19 cellular contexts compared by ENCODE assay signal in genomic region chr7:158477866-158478265, GRCh38.
DNase-seq lines count a peak whose midpoint lies in the region; FAIRE-seq and TF ChIP-seq lines count a peak whose summit lies in the region.
"Had no signal": no experiment of that assay in that cellular context is flagged by ENCODE, and none has a peak within 500 bp of the region (broad histone marks: within the 10 kb centered on the region; RNA-seq: fewer than 3 reads in every experiment).

No MANE protein-coding gene starts in this region.

- no peak for DNase-seq in activated CD4-positive, alpha-beta T cell treated with anti-CD3 and anti-CD28 coated beads, Interleukin-2, amount 10 ng/mL, durations not matched to agents 7 days and 5 days
- DNase-seq in activated CD4-positive, alpha-beta T cell treated with anti-CD3 and anti-CD28 coated beads for 4 hours: no peak
- DNase-seq in caudate nucleus (lab: John Stamatoyannopoulos, UW): no peak
- DNase-seq in kidney: peak; percentile 62
- DNase-seq in posterior vena cava (ENCODE audit: low spot score): peak; percentile 63
- DNase-seq in CD8-positive, alpha-beta memory T cell: no peak
- DNase-seq in NCI-H2029 (lab: John Stamatoyannopoulos, UW): no peak
- DNase-seq: AML-193; Calu3; CD4-positive, alpha-beta memory T cell; DMS79 treated with DMSO at 0.1 percent for 48 hours; GOT3 had no signal

- intact Hi-C loops in kidney (cut with DNase I) (no loop called here), posterior vena cava (cut with DNase I) (loop anchor here in 1 of 2 donors (5.0 kb wide), 1 partner anchor 749 kb away; no protein-coding TSS in a partner anchor)

- no peak overlapping the region for H3K9ac ChIP-seq in kidney (ENCODE audit: low read length in 2 of 2)

- no peaks in the 10 kb centered on the region for H3K4me1 ChIP-seq in kidney (ENCODE audit: control insufficient read depth in 1 of 2, insufficient read depth in 1 of 2, low read depth in 1 of 2, low read length in 2 of 2)
- H3K4me1 ChIP-seq in CD8-positive, alpha-beta memory T cell (ENCODE audit: insufficient read depth, low read length): no peaks in the 10 kb centered on the region
- H3K4me1 ChIP-seq: A549, HAP-1 had no signal

- H3K36me3 ChIP-seq in kidney (ENCODE audit: control insufficient read depth in 1 of 2, insufficient read depth in 2 of 2, low read length in 2 of 2): no peaks in the 10 kb centered on the region
- H3K36me3 ChIP-seq in CD8-positive, alpha-beta memory T cell (ENCODE audit: insufficient read depth, low read length): no peaks in the 10 kb centered on the region
- H3K36me3 ChIP-seq: HAP-1 had no signal

- no peak overlapping the region for H3K4me3 Mint-ChIP-seq in activated CD4-positive, alpha-beta T cell treated with anti-CD3 and anti-CD28 coated beads, Interleukin-2, amount 10 ng/mL, durations not matched to agents 7 days and 5 days
- no peak overlapping the region for H3K4me3 Mint-ChIP-seq in CD8-positive, alpha-beta memory T cell
- H3K4me3 Mint-ChIP-seq: CD14-positive monocyte; CD4-positive, alpha-beta memory T cell; IgD-negative memory B cell had no signal

- no peaks in the 10 kb centered on the region for H3K27me3 ChIP-seq in CD8-positive, alpha-beta memory T cell (ENCODE audit: insufficient read depth, low read length, poor library complexity, severe bottlenecking)

- no peaks in the 10 kb centered on the region for H3K9me3 Mint-ChIP-seq in activated CD4-positive, alpha-beta T cell treated with anti-CD3 and anti-CD28 coated beads, Interleukin-2, amount 10 ng/mL, durations not matched to agents 7 days and 5 days
- peaks cover 0 to 2% (median 0%) of the 10 kb centered on the region in 5 donors for H3K9me3 Mint-ChIP-seq in CD8-positive, alpha-beta memory T cell
- H3K9me3 Mint-ChIP-seq: CD4-positive, alpha-beta memory T cell; IgD-negative memory B cell had no signal

- H3K27ac Mint-ChIP-seq in activated CD4-positive, alpha-beta T cell treated with anti-CD3 and anti-CD28 coated beads, Interleukin-2, amount 10 ng/mL, durations not matched to agents 7 days and 5 days: peak overlapping the region; percentile 34
- H3K27ac Mint-ChIP-seq in CD8-positive, alpha-beta memory T cell: no peak overlapping the region
- H3K27ac Mint-ChIP-seq: CD14-positive monocyte, IgD-negative memory B cell had no signal

- no peaks in the 10 kb centered on the region for H3K36me3 Mint-ChIP-seq in activated CD4-positive, alpha-beta T cell treated with anti-CD3 and anti-CD28 coated beads, Interleukin-2, amount 10 ng/mL, durations not matched to agents 7 days and 5 days (ENCODE audit: low read depth)
- H3K36me3 Mint-ChIP-seq in CD8-positive, alpha-beta memory T cell: no peaks in the 10 kb centered on the region
- H3K36me3 Mint-ChIP-seq: CD14-positive monocyte; CD4-positive, alpha-beta memory T cell had no signal

- H3K4me3 ChIP-seq in kidney (ENCODE audit: low read length in 2 of 2): no peak overlapping the region
- H3K4me3 ChIP-seq in CD8-positive, alpha-beta memory T cell (ENCODE audit: low read length): no peak overlapping the region
- H3K4me3 ChIP-seq: A549, GM12878, HAP-1 had no signal

- H3K27me3 Mint-ChIP-seq in activated CD4-positive, alpha-beta T cell treated with anti-CD3 and anti-CD28 coated beads, Interleukin-2, amount 10 ng/mL, durations not matched to agents 7 days and 5 days: no peaks in the 10 kb centered on the region
- H3K27me3 Mint-ChIP-seq in CD8-positive, alpha-beta memory T cell: peaks cover 6 to 8% of the 10 kb centered on the region in 2 donors

- CTCF ChIA-PET in activated CD4-positive, alpha-beta T cell treated with anti-CD3 and anti-CD28 coated beads, Interleukin-2, amount 10 ng/mL, durations not matched to agents 7 days and 5 days (lab: Charles Lee): no interaction called here
- CTCF ChIA-PET in CD8-positive, alpha-beta memory T cell (lab: Charles Lee): no interaction called here

- no peaks in the 10 kb centered on the region for H3K9me3 ChIP-seq in kidney (ENCODE audit: control insufficient read depth in 1 of 2, low read length in 2 of 2)
- H3K9me3 ChIP-seq in CD8-positive, alpha-beta memory T cell (ENCODE audit: low read length): no peaks in the 10 kb centered on the region
- H3K9me3 ChIP-seq: A549, HAP-1 had no signal

- TF ChIP-seq CTCF in kidney (IDR thresholded peaks at IDR 0.05; ENCODE audit: borderline replicate concordance, extremely low read depth, insufficient read depth): no peak

- POLR2A ChIA-PET in activated CD4-positive, alpha-beta T cell treated with anti-CD3 and anti-CD28 coated beads, Interleukin-2, amount 10 ng/mL, durations not matched to agents 7 days and 5 days (lab: Charles Lee): no interaction called here
- POLR2A ChIA-PET in CD8-positive, alpha-beta memory T cell (lab: Charles Lee): no interaction called here

- H3K27ac ChIP-seq in caudate nucleus (ENCODE audit: low read depth, low read length) (peak overlapping the region; percentile 58), kidney (ENCODE audit: low read depth in 2 of 2, low read length in 2 of 2) (no peak overlapping the region)
- no peak overlapping the region for H3K27ac ChIP-seq in CD8-positive, alpha-beta memory T cell (ENCODE audit: low read depth, low read length)
- H3K27ac ChIP-seq: 22Rv1, A549 had no signal

- FAIRE-seq in kidney (lab: Jason Lieb, UNC): no peak
- FAIRE-seq: A549, GM12878, HTR-8/SVneo had no signal

- H3K4me1 Mint-ChIP-seq in activated CD4-positive, alpha-beta T cell treated with anti-CD3 and anti-CD28 coated beads, Interleukin-2, amount 10 ng/mL, durations not matched to agents 7 days and 5 days: peaks cover 2% of the 10 kb centered on the region
- no peaks in the 10 kb centered on the region for H3K4me1 Mint-ChIP-seq in CD8-positive, alpha-beta memory T cell
- H3K4me1 Mint-ChIP-seq: CD4-positive, alpha-beta memory T cell; IgD-negative memory B cell had no signal

Comparison
In these comparisons a context has a peak if more than half of its experiments do, and no peak if none do; other contexts are left out.
1. DNase-seq: peak in kidney (single experiment) and posterior vena cava (single experiment); none in activated CD4-positive, alpha-beta T cell treated with anti-CD3 and anti-CD28 coated beads, Interleukin-2, amount 10 ng/mL, durations not matched to agents 7 days and 5 days (single experiment), activated CD4-positive, alpha-beta T cell treated with anti-CD3 and anti-CD28 coated beads for 4 hours (0 of 2), caudate nucleus (0 of 61), CD8-positive, alpha-beta memory T cell (0 of 5) and NCI-H2029 (single experiment).